Comparison of ENCODE assay signal across 23 cellular contexts in the genomic region with DNA sequence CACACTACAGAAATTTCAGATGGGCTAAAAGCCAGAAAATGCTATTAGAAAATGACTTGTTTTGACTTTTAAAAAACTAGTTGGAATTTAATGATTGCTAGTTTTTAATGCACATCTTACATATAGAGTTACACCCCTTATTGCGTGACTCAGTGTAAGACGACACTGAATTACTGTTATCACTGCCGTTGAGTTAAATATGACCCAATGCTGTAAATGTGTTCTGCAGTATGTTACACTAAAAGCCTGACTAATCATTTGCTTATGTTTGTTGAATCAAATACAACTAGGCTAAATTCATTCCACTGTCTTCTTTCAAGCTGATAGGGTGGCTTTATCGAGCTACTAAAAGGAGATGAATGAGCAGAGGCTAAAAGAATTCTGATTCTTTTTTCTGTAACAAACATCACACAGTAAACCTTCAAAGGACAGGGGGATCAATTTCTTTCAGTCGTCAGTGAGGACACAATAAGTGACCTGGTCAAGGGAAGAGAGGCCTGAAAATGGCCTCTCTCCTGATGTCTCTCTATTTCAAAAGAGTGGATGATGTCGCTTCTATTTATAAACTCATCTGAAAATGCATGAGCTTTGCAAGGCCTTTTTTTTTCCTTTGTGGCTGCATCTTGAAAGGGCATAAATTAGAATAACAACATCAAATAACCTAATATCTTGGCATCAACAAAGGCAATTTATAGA.
DNase-seq lines count a peak whose midpoint lies in the region; ATAC-seq and TF ChIP-seq lines count a peak whose summit lies in the region.
"Had no signal": no experiment of that assay in that cellular context is flagged by ENCODE, and none has a peak within 500 bp of the region (broad histone marks: within the 10 kb centered on the region; RNA-seq: fewer than 3 reads in every experiment).

No MANE protein-coding gene starts in this region.

- TF ChIP-seq CTCF in cardiac muscle cell (IDR thresholded peaks at IDR 0.05; ENCODE audit: low read depth, low read length): no peak
- TF ChIP-seq CTCF in fibroblast of villous mesenchyme (IDR thresholded peaks at IDR 0.05; ENCODE audit: insufficient read depth, low read depth, low read length): no peak
- no peak for TF ChIP-seq CTCF in ascending aorta (IDR thresholded peaks at IDR 0.05)
- TF ChIP-seq CTCF in mucosa of descending colon (IDR thresholded peaks at IDR 0.05): no peak

- no peaks in the 10 kb centered on the region for H3K36me3 ChIP-seq in cardiac muscle cell
- no peaks in the 10 kb centered on the region for H3K36me3 ChIP-seq in ascending aorta
- H3K36me3 ChIP-seq in mucosa of descending colon (ENCODE audit: low read depth): no peaks in the 10 kb centered on the region
- H3K36me3 ChIP-seq: esophagus squamous epithelium, right lobe of liver, SJSA1, suprapubic skin had no signal

- ATAC-seq in Right ventricle myocardium inferior (no peak), mucosa of descending colon (no peak)
- ATAC-seq: GM12878; naive thymus-derived CD8-positive, alpha-beta T cell; right lobe of liver; stimulated activated effector memory CD8-positive, alpha-beta T cell treated with anti-CD3 and anti-CD28 coated beads, Interleukin-12 subunit alpha, Interleukin-12 subunit beta, amount 100 ng/mL, for 72 hours had no signal

- H3K9me3 ChIP-seq in cardiac muscle cell (ENCODE audit: low read depth): no peaks in the 10 kb centered on the region
- peaks cover 0 to 5% of the 10 kb centered on the region in 2 donors for H3K9me3 ChIP-seq in ascending aorta
- peaks cover 10% of the 10 kb centered on the region for H3K9me3 ChIP-seq in mucosa of descending colon
- H3K9me3 ChIP-seq: right lobe of liver, SJSA1 had no signal

- DNase-seq in cardiac muscle cell (ENCODE audit: low read depth in 1 of 2, low spot score in 1 of 2) (peak; percentile 9 to 31), Right ventricle myocardium inferior (ENCODE audit: missing footprints) (no peak), astrocyte of the hippocampus (ENCODE audit: low read depth, low spot score) (peak; percentile 2), fibroblast of villous mesenchyme (ENCODE audit: low read depth) (peak; percentile 61), ascending aorta (ENCODE audit: low spot score in 2 of 2) (no peak), mucosa of descending colon (no peak), T-helper 1 cell (no peak), middle frontal gyrus (ENCODE audit: extremely low spot score, low spot score) (no peak)
- DNase-seq: activated CD4-positive, alpha-beta T cell treated with anti-CD3 and anti-CD28 coated beads, Interleukin-2, amount 50 U/mL, for 48 hours; activated effector memory CD4-positive, alpha-beta T cell treated with Interleukin-2 at 50 U/mL for 16 hours; effector CD8-positive, alpha-beta T cell; esophagus squamous epithelium; GF-D8; GOT3; hypothalamus; islet precursor cell; naive thymus-derived CD8-positive, alpha-beta T cell; PC-9; right lobe of liver had no signal

- no peaks in the 10 kb centered on the region for H3K27me3 ChIP-seq in cardiac muscle cell
- no peaks in the 10 kb centered on the region for H3K27me3 ChIP-seq in ascending aorta
- H3K27me3 ChIP-seq: esophagus squamous epithelium, right lobe of liver, SJSA1, suprapubic skin had no signal

- H3K27ac ChIP-seq in cardiac muscle cell: no peak overlapping the region
- no peak overlapping the region for H3K27ac ChIP-seq in ascending aorta
- H3K27ac ChIP-seq: esophagus squamous epithelium, PC-9, right lobe of liver, SJSA1, suprapubic skin had no signal

- H3K4me3 ChIP-seq in cardiac muscle cell (no peak overlapping the region), fibroblast of villous mesenchyme (ENCODE audit: low read depth, low read length) (no peak overlapping the region), ascending aorta (no peak overlapping the region), mucosa of descending colon (no peak overlapping the region)
- H3K4me3 ChIP-seq: esophagus squamous epithelium, GM12878, PC-9, right lobe of liver, SJSA1, suprapubic skin had no signal

- intact Hi-C loops in Right ventricle myocardium inferior (cut with DNase I): no loop called here
- intact Hi-C loops in ascending aorta (cut with DNase I): no loop called here
- intact Hi-C loops in mucosa of descending colon (cut with DNase I, micrococcal nuclease): no loop called here

- H3K4me1 ChIP-seq in cardiac muscle cell (ENCODE audit: low read depth): no peaks in the 10 kb centered on the region
- no peaks in the 10 kb centered on the region for H3K4me1 ChIP-seq in ascending aorta
- H3K4me1 ChIP-seq in mucosa of descending colon (ENCODE audit: low read depth): no peaks in the 10 kb centered on the region
- H3K4me1 ChIP-seq: esophagus squamous epithelium, right lobe of liver, SJSA1, suprapubic skin had no signal

Comparison
In these comparisons a context has a peak if more than half of its experiments do, and no peak if none do; other contexts are left out.
1. DNase-seq: peak in cardiac muscle cell (2 of 2), astrocyte of the hippocampus (single experiment) and fibroblast of villous mesenchyme (single experiment); none in Right ventricle myocardium inferior (single experiment), ascending aorta (0 of 2), mucosa of descending colon (0 of 3), T-helper 1 cell (0 of 5) and middle frontal gyrus (single experiment).